ENCODE assay signal across 23 cellular contexts in the genomic region with DNA sequence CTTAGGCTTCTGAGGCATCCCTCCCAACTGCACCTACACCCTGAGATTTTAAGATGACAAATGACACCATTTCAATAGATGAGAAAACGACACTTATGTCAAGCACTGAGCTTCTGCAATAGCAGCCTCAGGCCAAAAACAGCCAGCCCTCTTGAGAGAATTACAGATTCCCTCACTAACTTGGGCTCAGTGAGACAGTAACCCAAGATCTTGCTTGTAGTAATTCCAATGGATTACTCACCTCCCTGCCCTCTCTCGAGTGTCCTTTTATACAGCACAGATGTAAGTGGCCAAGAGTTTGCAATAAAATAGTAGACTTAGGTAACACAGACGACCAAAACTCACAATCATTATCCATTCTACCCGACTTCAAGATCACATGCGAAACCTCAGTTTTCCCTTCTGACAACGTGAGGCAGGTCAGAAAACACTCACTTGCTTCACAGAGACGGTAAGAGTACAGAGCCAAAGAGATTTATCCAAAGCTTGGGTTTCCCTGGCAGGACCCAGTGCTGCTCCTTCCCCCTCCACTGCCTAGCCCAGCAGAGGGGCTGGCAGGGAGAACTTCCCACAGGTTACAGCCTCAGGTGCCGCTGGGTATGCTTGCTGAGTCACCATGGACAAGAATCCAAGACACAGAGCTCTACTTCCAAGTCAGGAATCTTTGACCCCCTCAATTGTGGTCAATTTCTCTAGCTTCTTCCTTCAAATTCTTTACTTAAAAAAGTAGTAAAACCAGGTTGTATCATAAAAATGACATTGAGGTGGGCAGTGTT.
A peak's percentile ranks its signal among the peaks of the same experiment; 100 is the strongest.
DNase-seq lines count a peak whose midpoint lies in the region; ATAC-seq and TF ChIP-seq lines count a peak whose summit lies in the region.
"Had no signal": no experiment of that assay in that cellular context is flagged by ENCODE, and none has a peak within 500 bp of the region (broad histone marks: within the 10 kb centered on the region; RNA-seq: fewer than 3 reads in every experiment).

No MANE protein-coding gene starts in this region.

- H3T11ph ChIP-seq in H9 (ENCODE audit: low read length), result no peak overlapping the region

- H3K27ac Mint-ChIP-seq in H9 (no peak overlapping the region; a peak in 1 of 7 replicates), mesothelial cell of epicardium (no peak overlapping the region)
- H3K27ac Mint-ChIP-seq: activated naive CD4-positive, alpha-beta T cell treated with anti-CD3 and anti-CD28 coated beads, Interleukin-2, amount 50 U/mL, for 72 hours; brain; CD8-positive, alpha-beta memory T cell; nephron had no signal

- no peak overlapping the region for H2BK120ac ChIP-seq in H9 (ENCODE audit: low read depth, low read length, poor library complexity, severe bottlenecking)

- H2BK12ac ChIP-seq in H9 (ENCODE audit: insufficient read length, low read depth, low read length), result no peak overlapping the region

- H4K5ac ChIP-seq in H9 (ENCODE audit: insufficient read length, low read depth, low read length), result no peak overlapping the region

- no peak for TF ChIP-seq CTCF in H9 (conservative IDR thresholded peaks at IDR 0.05)
- no peak for TF ChIP-seq CTCF in mesothelial cell of epicardium (IDR thresholded peaks at IDR 0.05; ENCODE audit: unreplicated experiment)

- no peaks in the 10 kb centered on the region for H4K20me1 ChIP-seq in H9 (ENCODE audit: control insufficient read depth, insufficient read depth, insufficient read length)

- no peak overlapping the region for H2BK5ac ChIP-seq in H9 (ENCODE audit: insufficient read length, low read length)

- no peak overlapping the region for H3K18ac ChIP-seq in H9 (ENCODE audit: insufficient read length, low read depth, low read length)

- H3K4me2 ChIP-seq in H9 (ENCODE audit: insufficient read depth, insufficient read length, low read length), result no peak overlapping the region

- no peak overlapping the region for H3K23ac ChIP-seq in H9 (ENCODE audit: insufficient read length, low read depth, low read length)

- DNase-seq in H9 (peak; percentile 32), amniotic stem cell (lab: John Stamatoyannopoulos, UW) (peak; percentile 7), iris pigment epithelial cell (ENCODE audit: low read depth) (peak; percentile 65), stromal cell of bone marrow (ENCODE audit: low read depth) (peak; percentile 30), mesothelial cell of epicardium (ENCODE audit: low spot score in 2 of 2, unreplicated experiment in 2 of 2) (no peak), HK-2 (ENCODE audit: unreplicated experiment) (no peak)
- no peak for DNase-seq in activated T-cell treated with anti-CD3 and anti-CD28 coated beads, Interleukin-2, amount 50 U/mL, for 4 hours
- DNase-seq: activated CD4-positive, alpha-beta T cell treated with anti-CD3 and anti-CD28 coated beads for 1 hour; CD8-positive, alpha-beta memory T cell; kidney glomerular epithelial cell; NCI-H2107; NCI-H526 treated with DMSO at 0.1 percent for 48 hours; OCI-M1; SHP77 treated with DMSO at 0.1 percent for 48 hours; stimulated activated CD4-positive, alpha-beta T cell treated with anti-CD3 and anti-CD28 coated beads, Interleukin-2, amount 100 ng/mL, for 24 hours; stimulated activated naive CD8-positive, alpha-beta T cell treated with anti-CD3 and anti-CD28 coated beads, Interleukin-15, Interleukin-2, amounts not matched to agents 100 U/mL and 50 U/mL, for 24 hours; trophoblast cell had no signal

- H3K23me2 ChIP-seq in H9 (ENCODE audit: insufficient read length, low read depth, low read length, poor library complexity, severe bottlenecking), result no peaks in the 10 kb centered on the region

- H4K8ac ChIP-seq in H9 (replicated peaks; ENCODE audit: insufficient read length, low read depth, low read length), result no peak overlapping the region

- H3K4me1 Mint-ChIP-seq in H9 (peaks cover 3 to 4% of the 10 kb centered on the region in 2 experiments; a peak in 2 of 4 replicates), mesothelial cell of epicardium (peaks cover 2% of the 10 kb centered on the region)
- no peaks in the 10 kb centered on the region for H3K4me1 Mint-ChIP-seq in activated T-cell treated with anti-CD3 and anti-CD28 coated beads, Interleukin-2, amount 50 U/mL, for 4 hours (ENCODE audit: low read depth)
- H3K4me1 Mint-ChIP-seq: CD8-positive, alpha-beta memory T cell; nephron had no signal

- H3K9me3 ChIP-seq in H9 (ENCODE audit: control insufficient read depth, low read depth, low read length), result no peaks in the 10 kb centered on the region

- no peak overlapping the region for H3K56ac ChIP-seq in H9 (ENCODE audit: insufficient read length, low read depth, low read length)

- H3K36me3 Mint-ChIP-seq in H9 (ENCODE audit: insufficient read depth in 1 of 3, low read depth in 3 of 3) (no peaks in the 10 kb centered on the region), mesothelial cell of epicardium (no peaks in the 10 kb centered on the region)
- no peaks in the 10 kb centered on the region for H3K36me3 Mint-ChIP-seq in activated T-cell treated with anti-CD3 and anti-CD28 coated beads, Interleukin-2, amount 50 U/mL, for 4 hours (ENCODE audit: insufficient read depth)
- H3K36me3 Mint-ChIP-seq: activated naive CD4-positive, alpha-beta T cell treated with anti-CD3 and anti-CD28 coated beads, Interleukin-2, amount 50 U/mL, for 72 hours; brain; CD8-positive, alpha-beta memory T cell had no signal

- no peak overlapping the region for H3K27ac ChIP-seq in H9 (ENCODE audit: insufficient read length, low read depth, low read length)
- H3K27ac ChIP-seq: skin epidermis had no signal

- H3K27me3 Mint-ChIP-seq in H9 (ENCODE audit: low read depth) (no peaks in the 10 kb centered on the region; the same call in none of the 2 replicates), mesothelial cell of epicardium (ENCODE audit: low read depth) (no peaks in the 10 kb centered on the region)
- H3K27me3 Mint-ChIP-seq in activated T-cell treated with anti-CD3 and anti-CD28 coated beads, Interleukin-2, amount 50 U/mL, for 4 hours (ENCODE audit: low read depth), result peaks cover 5% of the 10 kb centered on the region
- H3K27me3 Mint-ChIP-seq: brain had no signal

- H2AK5ac ChIP-seq in H9 (ENCODE audit: insufficient read length, low read length), result no peak overlapping the region

- no peaks in the 10 kb centered on the region for H3K79me1 ChIP-seq in H9 (ENCODE audit: insufficient read depth, low read depth, low read length, poor library complexity, severe bottlenecking)

- H3K4ac ChIP-seq in H9 (ENCODE audit: low read depth, low read length), result no peak overlapping the region

- ATAC-seq in GM21360 (IDR thresholded peaks at IDR 0.05; ENCODE audit: unreplicated experiment), result no peak
- no peak for ATAC-seq in activated T-cell treated with anti-CD3 and anti-CD28 coated beads, Interleukin-2, amount 50 U/mL, for 4 hours
- ATAC-seq: activated naive CD4-positive, alpha-beta T cell treated with anti-CD3 and anti-CD28 coated beads, Interleukin-2, amount 50 U/mL, for 72 hours; HCT116; stimulated activated naive CD8-positive, alpha-beta T cell treated with anti-CD3 and anti-CD28 coated beads, Interleukin-15, Interleukin-2, amounts not matched to agents 100 U/mL and 50 U/mL, for 24 hours had no signal

- no peak overlapping the region for H2BK20ac ChIP-seq in H9 (ENCODE audit: low read depth, low read length, poor library complexity, severe bottlenecking)

- no peak overlapping the region for H2AFZ ChIP-seq in H9 (ENCODE audit: low read length)

- H3K79me2 ChIP-seq in H9 (ENCODE audit: insufficient read depth, low read length), result no peaks in the 10 kb centered on the region

- no CpG with 5 or more reads among the region's 8 CpGs for WGBS in H9 (ENCODE audit: extremely low coverage, insufficient read length, low lambda C conversion rate)

- H3K9me3 Mint-ChIP-seq in H9 (no peaks in the 10 kb centered on the region), mesothelial cell of epicardium (no peaks in the 10 kb centered on the region)
- H3K9me3 Mint-ChIP-seq in activated T-cell treated with anti-CD3 and anti-CD28 coated beads, Interleukin-2, amount 50 U/mL, for 4 hours, result no peaks in the 10 kb centered on the region
- H3K9me3 Mint-ChIP-seq: activated naive CD4-positive, alpha-beta T cell treated with anti-CD3 and anti-CD28 coated beads, Interleukin-2, amount 50 U/mL, for 72 hours; brain; CD8-positive, alpha-beta memory T cell; nephron had no signal

- H3K9ac ChIP-seq in H9 (ENCODE audit: extremely low read depth, insufficient read length, low read length), result no peak overlapping the region

- H3K27me3 ChIP-seq in H9 (ENCODE audit: insufficient read depth, low read length), result no peaks in the 10 kb centered on the region

- H3K4me1 ChIP-seq in H9 (ENCODE audit: insufficient read depth, low read length), result no peaks in the 10 kb centered on the region

- H4K91ac ChIP-seq in H9 (ENCODE audit: insufficient read length, low read depth, low read length), result no peak overlapping the region

- H2BK15ac ChIP-seq in H9 (ENCODE audit: low read depth, low read length), result no peak overlapping the region

- H3K14ac ChIP-seq in H9 (ENCODE audit: insufficient read depth, low read length), result no peak overlapping the region

- H3K4me3 Mint-ChIP-seq in H9, result no peak overlapping the region
- H3K4me3 Mint-ChIP-seq in mesothelial cell of epicardium, result no peak overlapping the region
- H3K4me3 Mint-ChIP-seq in activated T-cell treated with anti-CD3 and anti-CD28 coated beads, Interleukin-2, amount 50 U/mL, for 4 hours, result no peak overlapping the region
- H3K4me3 Mint-ChIP-seq: brain; CD8-positive, alpha-beta memory T cell; nephron had no signal

Comparison
In these comparisons a context has a peak if more than half of its experiments do, and no peak if none do; other contexts are left out.
1. DNase-seq: peak in H9 (single experiment), amniotic stem cell (single experiment), iris pigment epithelial cell (single experiment) and stromal cell of bone marrow (single experiment); none in mesothelial cell of epicardium (0 of 2), HK-2 (single experiment) and activated T-cell treated with anti-CD3 and anti-CD28 coated beads, Interleukin-2, amount 50 U/mL, for 4 hours (single experiment).